ENCODE assay signal across 2 cellular contexts in genomic region chr4:76278583-76278982, GRCh38.
TF ChIP-seq lines count a peak whose summit lies in the region.

No MANE protein-coding gene starts in this region.

TF ChIP-seq in A549, 52 proteins besides CTCF, POLR2A, EP300 and RAD21:
- TF ChIP-seq FOXS1 (CRISPR knock-in tag; IDR thresholded peaks at IDR 0.05): no peak
- TF ChIP-seq MAX (IDR thresholded peaks at IDR 0.05): no peak
- TF ChIP-seq ZNF302 (CRISPR knock-in tag; IDR thresholded peaks at IDR 0.05): no peak
- no peak for TF ChIP-seq HEYL (CRISPR knock-in tag; IDR thresholded peaks at IDR 0.05)
- no peak for TF ChIP-seq FOSB (CRISPR knock-in tag; IDR thresholded peaks at IDR 0.05)
- no peak for TF ChIP-seq BCL3 (IDR thresholded peaks at IDR 0.05)
- TF ChIP-seq EHF (CRISPR knock-in tag; IDR thresholded peaks at IDR 0.05): no peak
- TF ChIP-seq RNF2 (IDR thresholded peaks at IDR 0.05; ENCODE audit: borderline replicate concordance, low read depth): no peak
- no peak for TF ChIP-seq ESRRA (IDR thresholded peaks at IDR 0.05; ENCODE audit: borderline replicate concordance, low read length)
- no peak for TF ChIP-seq CBX8 (IDR thresholded peaks at IDR 0.05)

TF ChIP-seq in HepG2, 621 proteins besides CTCF, POLR2A, EP300 and RAD21 (continues in another document):
- TF ChIP-seq ZHX2 (IDR thresholded peaks at IDR 0.05; ENCODE audit: low read depth) (no peak), ZHX2 (CRISPR knock-in tag; IDR thresholded peaks at IDR 0.05; ENCODE audit: borderline replicate concordance) (no peak), NFIC (IDR thresholded peaks at IDR 0.05; ENCODE audit: low read length) (no peak), ELF3 (CRISPR knock-in tag; IDR thresholded peaks at IDR 0.05) (0 out of 2 replicates have a peak, but pooled peaks have one; percentile 15), MTA3 (CRISPR knock-in tag; IDR thresholded peaks at IDR 0.05) (no peak), ZNF597 (CRISPR knock-in tag; IDR thresholded peaks at IDR 0.05) (no peak), ZBTB8A (CRISPR knock-in tag; IDR thresholded peaks at IDR 0.05; ENCODE audit: borderline replicate concordance, low read depth) (no peak), NFKBIZ (CRISPR knock-in tag; IDR thresholded peaks at IDR 0.05) (no peak), FOXP1 (IDR thresholded peaks at IDR 0.05) (no peak), FOXP1 (CRISPR knock-in tag; IDR thresholded peaks at IDR 0.05) (0 out of 2 replicates have a peak, but pooled peaks have one; percentile 10), ARID5B (CRISPR knock-in tag; IDR thresholded peaks at IDR 0.05) (0 out of 2 replicates have a peak, but pooled peaks have one; percentile 20), ZNF3 (CRISPR knock-in tag; IDR thresholded peaks at IDR 0.05) (no peak), NFKB2 (CRISPR knock-in tag; IDR thresholded peaks at IDR 0.05; ENCODE audit: borderline replicate concordance) (no peak), SCMH1 (CRISPR knock-in tag; IDR thresholded peaks at IDR 0.05; ENCODE audit: borderline replicate concordance) (no peak), ATF4 (CRISPR knock-in tag; IDR thresholded peaks at IDR 0.05) (peak in 1 of 2 experiments; percentile 49; a peak in 1 of 4 replicates), ATF5 (CRISPR knock-in tag; IDR thresholded peaks at IDR 0.05; ENCODE audit: low read depth) (no peak), PRDM4 (CRISPR knock-in tag; IDR thresholded peaks at IDR 0.05; ENCODE audit: borderline replicate concordance) (no peak), ZFP1 (CRISPR knock-in tag; IDR thresholded peaks at IDR 0.05) (no peak), ZNF20 (CRISPR knock-in tag; IDR thresholded peaks at IDR 0.05) (no peak), PHF5A (CRISPR knock-in tag; IDR thresholded peaks at IDR 0.05; ENCODE audit: low read depth, unreplicated experiment) (no peak), ZBTB39 (CRISPR knock-in tag; IDR thresholded peaks at IDR 0.05) (no peak), DZIP1 (CRISPR knock-in tag; IDR thresholded peaks at IDR 0.05) (no peak), ZSCAN30 (CRISPR knock-in tag; IDR thresholded peaks at IDR 0.05) (no peak)
